ENCODE assay signal across 1 cellular context in the genomic region with DNA sequence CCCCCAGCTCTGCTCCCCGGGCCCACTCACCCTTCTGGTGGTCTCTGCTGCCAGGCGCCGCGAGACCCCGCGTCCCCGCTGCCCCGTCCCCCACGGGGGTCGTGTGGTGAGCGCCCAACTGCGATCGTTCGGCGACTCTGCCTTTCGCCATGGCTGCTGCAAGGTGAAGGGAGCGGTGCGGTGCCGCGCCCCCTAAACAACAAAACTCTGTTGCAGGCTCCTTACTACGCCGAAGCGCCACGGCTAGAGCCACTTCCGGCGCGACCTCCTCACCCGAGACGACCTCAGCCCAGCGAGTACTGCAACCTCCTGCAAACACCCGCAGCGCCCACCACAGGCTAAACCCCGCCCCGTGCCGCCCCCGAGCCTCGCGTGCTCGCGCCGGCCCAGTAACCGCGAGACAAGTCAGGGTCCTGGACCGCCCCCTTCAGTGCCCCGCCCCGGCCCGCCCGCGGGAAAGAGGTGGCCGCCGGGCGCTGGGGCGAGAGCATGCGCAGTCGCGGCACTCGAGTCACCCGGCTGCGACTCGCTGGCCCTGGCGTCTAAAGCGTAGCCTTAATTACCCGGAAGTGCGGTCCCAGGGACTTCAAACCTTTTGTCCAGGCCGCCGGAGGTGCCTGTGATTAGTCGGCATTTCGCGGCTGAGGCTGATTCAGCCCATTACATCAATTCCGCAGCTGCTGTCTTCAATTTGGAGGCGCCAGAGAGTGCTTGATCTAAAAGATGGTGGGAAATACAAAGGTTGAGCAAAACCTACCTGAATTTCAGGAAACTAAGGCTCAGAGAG.
TF ChIP-seq lines count a peak whose summit lies in the region.

A gene with protein sequence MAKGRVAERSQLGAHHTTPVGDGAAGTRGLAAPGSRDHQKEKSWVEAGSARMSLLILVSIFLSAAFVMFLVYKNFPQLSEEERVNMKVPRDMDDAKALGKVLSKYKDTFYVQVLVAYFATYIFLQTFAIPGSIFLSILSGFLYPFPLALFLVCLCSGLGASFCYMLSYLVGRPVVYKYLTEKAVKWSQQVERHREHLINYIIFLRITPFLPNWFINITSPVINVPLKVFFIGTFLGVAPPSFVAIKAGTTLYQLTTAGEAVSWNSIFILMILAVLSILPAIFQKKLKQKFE (minus strand): TSS at position 303 of the 787 bp plus-strand sequence. CDS start 152 bp downstream, at position 151.

TF ChIP-seq in K562, 482 proteins besides CTCF, POLR2A, EP300 and RAD21 (continued from another document and continues in another):
- TF ChIP-seq TFAP4 (CRISPR knock-in tag; IDR thresholded peaks at IDR 0.05; ENCODE audit: borderline replicate concordance), result peak; percentile 86; the same call in 1 of the 2 replicates
- TF ChIP-seq ZNF445 (CRISPR knock-in tag; IDR thresholded peaks at IDR 0.05; ENCODE audit: low read depth), result no peak
- TF ChIP-seq NR2C1 (IDR thresholded peaks at IDR 0.05), result no peak
- TF ChIP-seq NR2C1 (tag; IDR thresholded peaks at IDR 0.05), result 0 out of 2 replicates have a peak, but pooled peaks have one; percentile 5
- TF ChIP-seq, protein P1, sequence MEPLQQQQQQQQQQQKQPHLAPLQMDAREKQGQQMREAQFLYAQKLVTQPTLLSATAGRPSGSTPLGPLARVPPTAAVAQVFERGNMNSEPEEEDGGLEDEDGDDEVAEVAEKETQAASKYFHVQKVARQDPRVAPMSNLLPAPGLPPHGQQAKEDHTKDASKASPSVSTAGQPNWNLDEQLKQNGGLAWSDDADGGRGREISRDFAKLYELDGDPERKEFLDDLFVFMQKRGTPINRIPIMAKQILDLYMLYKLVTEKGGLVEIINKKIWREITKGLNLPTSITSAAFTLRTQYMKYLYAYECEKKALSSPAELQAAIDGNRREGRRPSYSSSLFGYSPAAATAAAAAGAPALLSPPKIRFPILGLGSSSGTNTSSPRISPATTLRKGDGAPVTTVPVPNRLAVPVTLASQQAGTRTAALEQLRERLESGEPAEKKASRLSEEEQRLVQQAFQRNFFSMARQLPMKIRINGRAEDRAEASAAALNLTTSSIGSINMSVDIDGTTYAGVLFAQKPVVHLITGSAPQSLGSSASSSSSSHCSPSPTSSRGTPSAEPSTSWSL (CRISPR knock-in tag; IDR thresholded peaks at IDR 0.05; ENCODE audit: borderline replicate concordance), result no peak
- peak; percentile 81 to 82 for TF ChIP-seq ETV6 (IDR thresholded peaks at IDR 0.05; ENCODE audit: borderline replicate concordance in 1 of 2, low read depth in 2 of 2, low read length in 1 of 2)
- no peak for TF ChIP-seq ETV6 (CRISPR knock-in tag; IDR thresholded peaks at IDR 0.05; ENCODE audit: borderline replicate concordance)
- TF ChIP-seq BCOR (IDR thresholded peaks at IDR 0.05), result no peak; the same call in 1 of the 2 replicates
- TF ChIP-seq TCF7L2 (IDR thresholded peaks at IDR 0.05; ENCODE audit: low read depth, low read length), result peak; percentile 44; the same call in 1 of the 2 replicates
- TF ChIP-seq MECOM (CRISPR knock-in tag; IDR thresholded peaks at IDR 0.05), result no peak
- TF ChIP-seq MAZ (CRISPR knock-in tag; conservative IDR thresholded peaks at IDR 0.05 in 1 of 2, IDR thresholded peaks at IDR 0.05 in 1 of 2), result peak; percentile 29 to 90; a peak in 2 of 4 replicates
- peak; percentile 60 for TF ChIP-seq ATF3 (IDR thresholded peaks at IDR 0.05)
- TF ChIP-seq ATF3 (CRISPR knock-in tag; conservative IDR thresholded peaks at IDR 0.05), result peak; percentile 42; the same call in 1 of the 2 replicates
- TF ChIP-seq, protein P2, sequence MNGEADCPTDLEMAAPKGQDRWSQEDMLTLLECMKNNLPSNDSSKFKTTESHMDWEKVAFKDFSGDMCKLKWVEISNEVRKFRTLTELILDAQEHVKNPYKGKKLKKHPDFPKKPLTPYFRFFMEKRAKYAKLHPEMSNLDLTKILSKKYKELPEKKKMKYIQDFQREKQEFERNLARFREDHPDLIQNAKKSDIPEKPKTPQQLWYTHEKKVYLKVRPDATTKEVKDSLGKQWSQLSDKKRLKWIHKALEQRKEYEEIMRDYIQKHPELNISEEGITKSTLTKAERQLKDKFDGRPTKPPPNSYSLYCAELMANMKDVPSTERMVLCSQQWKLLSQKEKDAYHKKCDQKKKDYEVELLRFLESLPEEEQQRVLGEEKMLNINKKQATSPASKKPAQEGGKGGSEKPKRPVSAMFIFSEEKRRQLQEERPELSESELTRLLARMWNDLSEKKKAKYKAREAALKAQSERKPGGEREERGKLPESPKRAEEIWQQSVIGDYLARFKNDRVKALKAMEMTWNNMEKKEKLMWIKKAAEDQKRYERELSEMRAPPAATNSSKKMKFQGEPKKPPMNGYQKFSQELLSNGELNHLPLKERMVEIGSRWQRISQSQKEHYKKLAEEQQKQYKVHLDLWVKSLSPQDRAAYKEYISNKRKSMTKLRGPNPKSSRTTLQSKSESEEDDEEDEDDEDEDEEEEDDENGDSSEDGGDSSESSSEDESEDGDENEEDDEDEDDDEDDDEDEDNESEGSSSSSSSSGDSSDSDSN (IDR thresholded peaks at IDR 0.05; ENCODE audit: borderline replicate concordance in 1 of 2, low read depth in 2 of 2, low read length in 2 of 2), result 0 out of 4 replicates have a peak, but pooled peaks of 1 of the 2 experiments have one; percentile 19
- TF ChIP-seq, protein P3, sequence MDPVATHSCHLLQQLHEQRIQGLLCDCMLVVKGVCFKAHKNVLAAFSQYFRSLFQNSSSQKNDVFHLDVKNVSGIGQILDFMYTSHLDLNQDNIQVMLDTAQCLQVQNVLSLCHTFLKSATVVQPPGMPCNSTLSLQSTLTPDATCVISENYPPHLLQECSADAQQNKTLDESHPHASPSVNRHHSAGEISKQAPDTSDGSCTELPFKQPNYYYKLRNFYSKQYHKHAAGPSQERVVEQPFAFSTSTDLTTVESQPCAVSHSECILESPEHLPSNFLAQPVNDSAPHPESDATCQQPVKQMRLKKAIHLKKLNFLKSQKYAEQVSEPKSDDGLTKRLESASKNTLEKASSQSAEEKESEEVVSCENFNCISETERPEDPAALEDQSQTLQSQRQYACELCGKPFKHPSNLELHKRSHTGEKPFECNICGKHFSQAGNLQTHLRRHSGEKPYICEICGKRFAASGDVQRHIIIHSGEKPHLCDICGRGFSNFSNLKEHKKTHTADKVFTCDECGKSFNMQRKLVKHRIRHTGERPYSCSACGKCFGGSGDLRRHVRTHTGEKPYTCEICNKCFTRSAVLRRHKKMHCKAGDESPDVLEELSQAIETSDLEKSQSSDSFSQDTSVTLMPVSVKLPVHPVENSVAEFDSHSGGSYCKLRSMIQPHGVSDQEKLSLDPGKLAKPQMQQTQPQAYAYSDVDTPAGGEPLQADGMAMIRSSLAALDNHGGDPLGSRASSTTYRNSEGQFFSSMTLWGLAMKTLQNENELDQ (CRISPR knock-in tag; IDR thresholded peaks at IDR 0.05; ENCODE audit: borderline replicate concordance), result no peak
- TF ChIP-seq BMI1 (IDR thresholded peaks at IDR 0.05; ENCODE audit: low read length), result no peak
- no peak for TF ChIP-seq KLF13 (tag; IDR thresholded peaks at IDR 0.05; ENCODE audit: borderline replicate concordance, low read depth)
- TF ChIP-seq MAX (CRISPR knock-in tag; IDR thresholded peaks at IDR 0.05), result peak; percentile 65; the same call in 1 of the 2 replicates
- no peak for TF ChIP-seq SMC3 (conservative IDR thresholded peaks at IDR 0.05; ENCODE audit: insufficient read depth, low read depth, low read length)
- peak; percentile 98 for TF ChIP-seq RBFOX2 (IDR thresholded peaks at IDR 0.05; ENCODE audit: low read depth, low read length)
- peak; percentile 50 for TF ChIP-seq NCOR1 (IDR thresholded peaks at IDR 0.05)
- TF ChIP-seq TAF7 (tag; IDR thresholded peaks at IDR 0.05), result peak; percentile 92
- peak; percentile 85 for TF ChIP-seq BHLHE40 (IDR thresholded peaks at IDR 0.05; ENCODE audit: low read length)
- no peak for TF ChIP-seq GABPB2 (CRISPR knock-in tag; conservative IDR thresholded peaks at IDR 0.05)
- TF ChIP-seq ETV1 (tag; conservative IDR thresholded peaks at IDR 0.05; ENCODE audit: low read depth), result peak; percentile 89
- TF ChIP-seq ZNF165 (CRISPR knock-in tag; IDR thresholded peaks at IDR 0.05; ENCODE audit: borderline replicate concordance), result no peak
- TF ChIP-seq ZNF174 (CRISPR knock-in tag; IDR thresholded peaks at IDR 0.05), result no peak
- peak; percentile 80 for TF ChIP-seq C11orf30 (IDR thresholded peaks at IDR 0.05; ENCODE audit: low read depth)
- TF ChIP-seq, protein P4, sequence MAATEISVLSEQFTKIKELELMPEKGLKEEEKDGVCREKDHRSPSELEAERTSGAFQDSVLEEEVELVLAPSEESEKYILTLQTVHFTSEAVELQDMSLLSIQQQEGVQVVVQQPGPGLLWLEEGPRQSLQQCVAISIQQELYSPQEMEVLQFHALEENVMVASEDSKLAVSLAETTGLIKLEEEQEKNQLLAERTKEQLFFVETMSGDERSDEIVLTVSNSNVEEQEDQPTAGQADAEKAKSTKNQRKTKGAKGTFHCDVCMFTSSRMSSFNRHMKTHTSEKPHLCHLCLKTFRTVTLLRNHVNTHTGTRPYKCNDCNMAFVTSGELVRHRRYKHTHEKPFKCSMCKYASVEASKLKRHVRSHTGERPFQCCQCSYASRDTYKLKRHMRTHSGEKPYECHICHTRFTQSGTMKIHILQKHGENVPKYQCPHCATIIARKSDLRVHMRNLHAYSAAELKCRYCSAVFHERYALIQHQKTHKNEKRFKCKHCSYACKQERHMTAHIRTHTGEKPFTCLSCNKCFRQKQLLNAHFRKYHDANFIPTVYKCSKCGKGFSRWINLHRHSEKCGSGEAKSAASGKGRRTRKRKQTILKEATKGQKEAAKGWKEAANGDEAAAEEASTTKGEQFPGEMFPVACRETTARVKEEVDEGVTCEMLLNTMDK (IDR thresholded peaks at IDR 0.05; ENCODE audit: borderline replicate concordance, insufficient read depth, low read depth, low read length, poor library complexity, severe bottlenecking), result no peak
- no peak for TF ChIP-seq CBX5 (IDR thresholded peaks at IDR 0.05; ENCODE audit: borderline replicate concordance, low read depth)
- no peak for TF ChIP-seq COPS2 (conservative IDR thresholded peaks at IDR 0.05)
- peak in 1 of 2 experiments; percentile 22; a peak in 2 of 3 replicates for TF ChIP-seq CBX3 (IDR thresholded peaks at IDR 0.05; ENCODE audit: borderline replicate concordance in 1 of 2, low read length in 2 of 2)
- TF ChIP-seq, protein P5, sequence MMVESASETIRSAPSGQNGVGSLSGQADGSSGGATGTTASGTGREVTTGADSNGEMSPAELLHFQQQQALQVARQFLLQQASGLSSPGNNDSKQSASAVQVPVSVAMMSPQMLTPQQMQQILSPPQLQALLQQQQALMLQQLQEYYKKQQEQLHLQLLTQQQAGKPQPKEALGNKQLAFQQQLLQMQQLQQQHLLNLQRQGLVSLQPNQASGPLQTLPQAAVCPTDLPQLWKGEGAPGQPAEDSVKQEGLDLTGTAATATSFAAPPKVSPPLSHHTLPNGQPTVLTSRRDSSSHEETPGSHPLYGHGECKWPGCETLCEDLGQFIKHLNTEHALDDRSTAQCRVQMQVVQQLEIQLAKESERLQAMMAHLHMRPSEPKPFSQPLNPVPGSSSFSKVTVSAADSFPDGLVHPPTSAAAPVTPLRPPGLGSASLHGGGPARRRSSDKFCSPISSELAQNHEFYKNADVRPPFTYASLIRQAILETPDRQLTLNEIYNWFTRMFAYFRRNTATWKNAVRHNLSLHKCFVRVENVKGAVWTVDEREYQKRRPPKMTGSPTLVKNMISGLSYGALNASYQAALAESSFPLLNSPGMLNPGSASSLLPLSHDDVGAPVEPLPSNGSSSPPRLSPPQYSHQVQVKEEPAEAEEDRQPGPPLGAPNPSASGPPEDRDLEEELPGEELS (CRISPR knock-in tag; IDR thresholded peaks at IDR 0.05; ENCODE audit: borderline replicate concordance), result no peak
- TF ChIP-seq SLC30A9 (CRISPR knock-in tag; IDR thresholded peaks at IDR 0.05), result no peak
- no peak for TF ChIP-seq IRF1 (CRISPR knock-in tag; IDR thresholded peaks at IDR 0.05; ENCODE audit: borderline replicate concordance)
- TF ChIP-seq MNT (conservative IDR thresholded peaks at IDR 0.05), result peak; percentile 79 to 89
- TF ChIP-seq BDP1 (IDR thresholded peaks at IDR 0.05; ENCODE audit: insufficient read depth, insufficient read length), result no peak
- TF ChIP-seq BRD4 (IDR thresholded peaks at IDR 0.05), result peak; percentile 16; the same call in 1 of the 2 replicates
- no peak for TF ChIP-seq ZNF184 (CRISPR knock-in tag; IDR thresholded peaks at IDR 0.05)
- TF ChIP-seq ZKSCAN3 (CRISPR knock-in tag; IDR thresholded peaks at IDR 0.05), result no peak
- TF ChIP-seq RBM17 (IDR thresholded peaks at IDR 0.05; ENCODE audit: borderline replicate concordance, low read depth, low read length), result no peak
- peak in 1 of 2 experiments; percentile 6; a peak in 1 of 4 replicates for TF ChIP-seq KDM4B (IDR thresholded peaks at IDR 0.05; ENCODE audit: borderline replicate concordance in 2 of 2, low read depth in 1 of 2)
